Comparison of ENCODE assay signal across 2 cellular contexts in the genomic region with DNA sequence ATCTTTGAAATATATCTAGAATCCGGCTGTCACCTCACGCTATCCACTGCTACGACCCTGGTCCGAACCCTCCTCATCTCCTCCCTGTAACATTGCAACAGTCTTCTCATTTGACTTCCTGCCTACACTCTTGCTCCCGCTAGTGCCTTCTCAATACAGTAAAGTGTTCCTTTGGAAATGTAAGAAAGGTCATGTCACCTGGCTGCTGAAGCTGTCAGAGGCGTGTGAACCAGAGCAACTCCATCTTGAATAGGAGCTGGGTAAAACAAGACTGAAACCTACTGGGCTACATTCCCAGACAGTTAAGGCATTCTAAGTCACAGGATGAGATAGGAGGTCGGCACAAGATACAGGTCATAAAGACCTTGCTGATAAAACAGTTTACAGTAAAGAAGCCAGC. TPM values are rescaled to one million over a fixed set of nuclear protein-coding genes. Genes with fewer than 3 reads are reported as not detected.
"Had no signal": no experiment of that assay in that cellular context is flagged by ENCODE, and none has a peak within 500 bp of the region (broad histone marks: within the 10 kb centered on the region; RNA-seq: fewer than 3 reads in every experiment).

No MANE protein-coding gene starts in this region.

RNA-seq across cellular contexts. Expression of gene DOK5, which starts 4.5 kb away (rescaled TPM):
- polyA plus RNA-seq: mammary epithelial cell; naive thymus-derived CD4-positive, alpha-beta T cell had no signal
